In the genomic region with DNA sequence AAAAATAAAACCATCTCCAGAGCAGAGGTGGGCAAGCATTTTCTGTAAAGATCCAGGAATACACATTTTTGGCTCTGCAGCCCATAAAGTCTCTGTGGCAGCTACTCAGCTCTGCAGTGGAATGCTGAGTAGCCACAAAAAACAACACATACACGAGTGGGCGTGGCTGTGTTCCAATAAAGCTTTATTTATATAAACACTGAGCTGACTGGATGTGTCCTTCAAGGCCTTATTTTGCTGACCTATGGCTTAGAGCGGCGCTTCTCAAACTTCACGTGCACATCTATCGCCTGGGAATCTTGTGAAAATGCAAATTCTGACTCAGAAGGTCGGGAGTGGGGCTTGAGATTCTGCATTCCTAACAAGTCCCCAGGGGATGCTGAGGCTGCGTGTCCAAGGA, we compare ENCODE assay signal across 22 cellular contexts. TPM values are rescaled to one million over a fixed set of nuclear protein-coding genes. Genes with fewer than 3 reads are reported as not detected.
DNase-seq lines count a peak whose midpoint lies in the region; ATAC-seq and TF ChIP-seq lines count a peak whose summit lies in the region.
"Had no signal": no experiment of that assay in that cellular context is flagged by ENCODE, and none has a peak within 500 bp of the region (broad histone marks: within the 10 kb centered on the region; RNA-seq: fewer than 3 reads in every experiment).

No MANE protein-coding gene starts in this region.

- dilution Hi-C loops in IMR-90 (cut with HindIII; ENCODE audit: low sequenced_read_pairs, unreplicated experiment), result no loop called here

- intact Hi-C loops in IMR-90 (cut with micrococcal nuclease), result no loop called here

- no peak for TF ChIP-seq RAD21 in IMR-90 (IDR thresholded peaks at IDR 0.05; ENCODE audit: low read length)

- peak; percentile 37; the same call in 1 of the 2 replicates for ATAC-seq in IMR-90 (ENCODE audit: low read depth)
- no peak for ATAC-seq in HG03442 (IDR thresholded peaks at IDR 0.05; ENCODE audit: unreplicated experiment)
- ATAC-seq: CD8-positive, alpha-beta T cell had no signal

- 80% methylated on average over 3 of the region's 8 CpGs; no CpG with 5 or more reads in 1 of the 2 experiments for WGBS in IMR-90 (ENCODE audit: extremely low coverage in 2 of 2, insufficient read length in 1 of 2), 2 experiments
- WGBS in mesenchymal stem cell, result 64% methylated on average over 8 of the region's 8 CpGs

- H4K8ac ChIP-seq in IMR-90 (ENCODE audit: low read depth in 2 of 2, low read length in 2 of 2) (no peak overlapping the region), mesenchymal stem cell (ENCODE audit: low read length) (no peak overlapping the region)

- H3K9ac ChIP-seq in IMR-90 (ENCODE audit: low read depth, low read length) (no peak overlapping the region), fibroblast of lung (ENCODE audit: insufficient read depth, low read length) (no peak overlapping the region), mesenchymal stem cell (ENCODE audit: low read length) (no peak overlapping the region)

- no peak overlapping the region for H3K56ac ChIP-seq in IMR-90 (ENCODE audit: extremely low read depth, insufficient read depth, low read length)

- no peak overlapping the region for H3K14ac ChIP-seq in IMR-90 (replicated peaks; ENCODE audit: low read depth, low read length)
- no peak overlapping the region for H3K14ac ChIP-seq in mesenchymal stem cell (ENCODE audit: low read length in 2 of 2)

- H2BK20ac ChIP-seq in IMR-90 (ENCODE audit: low read depth, low read length), result no peak overlapping the region

- H4K20me1 ChIP-seq in IMR-90 (ENCODE audit: insufficient read depth, low read length), result peaks cover 7% of the 10 kb centered on the region; the same call in 1 of the 2 replicates
- H4K20me1 ChIP-seq in fibroblast of lung (ENCODE audit: control insufficient read depth, extremely low read depth, insufficient read depth, low read length), result no peaks in the 10 kb centered on the region

- H3K79me1 ChIP-seq in IMR-90 (ENCODE audit: low read depth in 1 of 2, low read length in 2 of 2) (peaks cover 19 to 49% of the 10 kb centered on the region in 2 experiments), mesenchymal stem cell (replicated peaks; ENCODE audit: low read length, poor library complexity, severe bottlenecking) (no peaks in the 10 kb centered on the region)

- in situ Hi-C loops in IMR-90 (cut with MboI; ENCODE audit: low sequenced_read_pairs), result no loop called here

- no TSS peak for BruUV-seq in IMR-90 (replicated peaks; lab: Mats Ljungman, UMichigan)

- H2AFZ ChIP-seq in IMR-90 (replicated peaks; ENCODE audit: low read length, poor library complexity) (no peak overlapping the region), fibroblast of lung (ENCODE audit: low read length) (no peak overlapping the region), mesenchymal stem cell (ENCODE audit: low read depth, low read length) (no peak overlapping the region)

- H4K91ac ChIP-seq in IMR-90 (ENCODE audit: insufficient read depth, low read depth, low read length), result no peak overlapping the region
- no peak overlapping the region for H4K91ac ChIP-seq in mesenchymal stem cell (ENCODE audit: low read length)

- POLR2A ChIA-PET in IMR-90 (lab: Charles Lee; ENCODE audit: unreplicated experiment), result no interaction called here

- no peak overlapping the region for H4K5ac ChIP-seq in IMR-90 (ENCODE audit: low read depth, low read length)

- TF ChIP-seq POLR2A in IMR-90 (IDR thresholded peaks at IDR 0.05; ENCODE audit: low read depth, low read length), result no peak

- CTCF ChIA-PET in IMR-90 (lab: Yijun Ruan, JAX), result interaction anchor here (2.0 kb wide), 1 partner anchor 15 kb away, joined by 4 read pairs; no protein-coding TSS in a partner anchor

- H2BK5ac ChIP-seq in IMR-90 (ENCODE audit: low read depth, low read length, poor library complexity, severe bottlenecking), result no peak overlapping the region
- H2BK5ac ChIP-seq in mesenchymal stem cell (ENCODE audit: low read depth, low read length, poor library complexity, severe bottlenecking), result no peak overlapping the region

- H2BK120ac ChIP-seq in IMR-90 (ENCODE audit: low read depth, low read length) (no peak overlapping the region), mesenchymal stem cell (ENCODE audit: low read depth, low read length) (no peak overlapping the region)

- no peak overlapping the region for H2BK12ac ChIP-seq in mesenchymal stem cell (ENCODE audit: low read length in 2 of 2)

- no peaks in the 10 kb centered on the region for H3K27me3 ChIP-seq in IMR-90 (ENCODE audit: control insufficient read depth, insufficient read depth, low read length)
- no peaks in the 10 kb centered on the region for H3K27me3 ChIP-seq in fibroblast of lung (ENCODE audit: control insufficient read depth, insufficient read depth, low read length)
- no peaks in the 10 kb centered on the region for H3K27me3 ChIP-seq in mesenchymal stem cell (ENCODE audit: control insufficient read depth in 1 of 2, insufficient read depth in 1 of 2, low read length in 2 of 2)

- no peak overlapping the region for H3K4ac ChIP-seq in IMR-90 (ENCODE audit: low read depth, low read length)
- H3K4ac ChIP-seq in mesenchymal stem cell (ENCODE audit: low read depth in 1 of 2, low read length in 2 of 2), result no peak overlapping the region

- H3K36me3 ChIP-seq in IMR-90 (ENCODE audit: control insufficient read depth, insufficient read depth, low read length) (no peaks in the 10 kb centered on the region; the same call in 1 of the 2 replicates), fibroblast of lung (ENCODE audit: control insufficient read depth, insufficient read depth, low read length) (no peaks in the 10 kb centered on the region), mesenchymal stem cell (ENCODE audit: control insufficient read depth in 1 of 2, insufficient read depth in 2 of 2, low read depth in 1 of 2, low read length in 2 of 2) (no peaks in the 10 kb centered on the region)

- H3K4me2 ChIP-seq in IMR-90 (ENCODE audit: low read depth, low read length), result no peak overlapping the region
- no peak overlapping the region for H3K4me2 ChIP-seq in fibroblast of lung (ENCODE audit: extremely low read depth, insufficient read depth, low read length)
- H3K4me2 ChIP-seq in mesenchymal stem cell (ENCODE audit: low read length, poor library complexity, severe bottlenecking), result no peak overlapping the region

- H2AK5ac ChIP-seq in IMR-90 (ENCODE audit: low read depth, low read length) (no peak overlapping the region), mesenchymal stem cell (ENCODE audit: low read length, severe bottlenecking) (no peak overlapping the region)

- H3K27ac ChIP-seq in IMR-90 (ENCODE audit: insufficient read depth, low read length), result no peak overlapping the region
- no peak overlapping the region for H3K27ac ChIP-seq in fibroblast of lung (ENCODE audit: insufficient read depth, low read length)
- H3K27ac ChIP-seq in substantia nigra (ENCODE audit: low read depth, low read length, poor library complexity, severe bottlenecking), result no peak overlapping the region
- H3K27ac ChIP-seq in mesenchymal stem cell (ENCODE audit: low read length, poor library complexity, severe bottlenecking), result no peak overlapping the region
- H3K27ac ChIP-seq: HL-60 had no signal

- H3K4me1 ChIP-seq in IMR-90 (ENCODE audit: control insufficient read depth, insufficient read depth, low read length), result peaks cover 3% of the 10 kb centered on the region; the same call in 1 of the 2 replicates
- no peaks in the 10 kb centered on the region for H3K4me1 ChIP-seq in fibroblast of lung (ENCODE audit: control insufficient read depth, extremely low read depth, insufficient read depth, low read length)
- H3K4me1 ChIP-seq in mesenchymal stem cell (ENCODE audit: control insufficient read depth, insufficient read depth, low read depth, low read length), result no peaks in the 10 kb centered on the region

- H3K9me3 ChIP-seq in IMR-90 (ENCODE audit: control insufficient read depth, insufficient read depth, low read length) (no peaks in the 10 kb centered on the region), fibroblast of lung (ENCODE audit: control insufficient read depth, insufficient read depth, low read depth, low read length) (no peaks in the 10 kb centered on the region), mesenchymal stem cell (ENCODE audit: control insufficient read depth, low read length) (no peaks in the 10 kb centered on the region)

- no peaks in the 10 kb centered on the region; the same call in 1 of the 2 replicates for H3K9me1 ChIP-seq in IMR-90 (ENCODE audit: insufficient read depth, low read length)

- peaks cover 2% of the 10 kb centered on the region for H3K79me2 ChIP-seq in fibroblast of lung (ENCODE audit: control insufficient read depth, insufficient read depth, low read length)

- H2AK9ac ChIP-seq in IMR-90 (replicated peaks; ENCODE audit: low read depth, low read length, poor library complexity), result no peak overlapping the region

- no peak overlapping the region for H3K4me3 ChIP-seq in AG10803 (ENCODE audit: low read length)
- no peak overlapping the region for H3K4me3 ChIP-seq in IMR-90 (ENCODE audit: insufficient read depth, low read depth, low read length)
- H3K4me3 ChIP-seq in fibroblast of lung (replicated peaks in 1 of 4; ENCODE audit: control extremely low read depth in 1 of 4, insufficient read depth in 1 of 4, low read depth in 3 of 4, low read length in 4 of 4), result no peak overlapping the region
- no peak overlapping the region for H3K4me3 ChIP-seq in mesenchymal stem cell (ENCODE audit: insufficient read depth in 1 of 2, low read depth in 1 of 2, low read length in 2 of 2)

- no peak overlapping the region for H3K18ac ChIP-seq in IMR-90 (ENCODE audit: low read depth, low read length)
- no peak overlapping the region for H3K18ac ChIP-seq in mesenchymal stem cell (ENCODE audit: low read depth in 1 of 2, low read length in 2 of 2)

- no peak overlapping the region for H3K23ac ChIP-seq in IMR-90 (ENCODE audit: low read depth, low read length)
- no peak overlapping the region for H3K23ac ChIP-seq in mesenchymal stem cell (ENCODE audit: low read length in 2 of 2)

- TF ChIP-seq CTCF in AG10803 (conservative IDR thresholded peaks at IDR 0.05; ENCODE audit: low read length) (no peak), IMR-90 (conservative IDR thresholded peaks at IDR 0.05; ENCODE audit: low read depth, low read length) (no peak), fibroblast of lung (conservative IDR thresholded peaks at IDR 0.05 in 1 of 2, IDR thresholded peaks at IDR 0.05 in 1 of 2; ENCODE audit: low read depth in 1 of 2, low read length in 2 of 2) (no peak)

- H2BK15ac ChIP-seq in IMR-90 (ENCODE audit: low read depth, low read length), result no peak overlapping the region
- no peak overlapping the region for H2BK15ac ChIP-seq in mesenchymal stem cell (ENCODE audit: low read depth, poor library complexity, severe bottlenecking)

- DNase-seq in AG10803 (ENCODE audit: low read depth) (peak; percentile 34), IMR-90 (peak; percentile 25), amniotic epithelial cell (ENCODE audit: low read depth) (peak; percentile 11), fibroblast of lung (ENCODE audit: low read depth in 2 of 2) (peak; percentile 39 to 65), substantia nigra (lab: John Stamatoyannopoulos, UW) (no peak), mesenchymal stem cell (no peak), HuH-7 (ENCODE audit: low spot score) (no peak)
- DNase-seq: 8988T; AML-193; C1 segment of cervical spinal cord; CD8-positive, alpha-beta T cell; DND-41; H7; MM.1S; NCI-H1048; NCI-H1417 treated with DMSO at 0.1 percent for 48 hours; NCI-H187; NCI-H446; NCI-H526; Right ventricle myocardium superior had no signal

RNA-seq across cellular contexts. Expression of a gene that starts 39.7 kb away (rescaled TPM):
- total RNA-seq in IMR-90 (2012; rRNA removed), result 11.1 and 12.7 TPM in 2 replicates
- polyA plus RNA-seq in IMR-90 (2012; rRNA removed), result 9.0 and 9.7 TPM in 2 replicates
- polyA plus RNA-seq in IMR-90 (2012; cell fraction: cytosol; rRNA removed), result 4.3 and 4.9 TPM in 2 replicates
- 4.8 and 5.9 TPM in 2 replicates for polyA plus RNA-seq in IMR-90 (2012; cell fraction: nucleus; rRNA removed; ENCODE audit: low replicate concordance)
- total RNA-seq in fibroblast of lung, result 12.3 and 21.8 TPM in 2 replicates
- 9.3 and 13.9 TPM in 2 replicates for polyA plus RNA-seq in fibroblast of lung
- 8.3 and 9.9 TPM in 2 replicates for polyA plus RNA-seq in fibroblast of lung (2012)
- polyA minus RNA-seq in fibroblast of lung (ENCODE audit: low replicate concordance), result 46.8 and 86.3 TPM in 2 replicates
- 0.01 TPM for polyA plus RNA-seq in mesenchymal stem cell (2013, experiment 1 of 2)
- 0.03 TPM for polyA plus RNA-seq in mesenchymal stem cell (2013, experiment 2 of 2)

Comparison
In these comparisons a context has a peak if more than half of its experiments do, and no peak if none do; other contexts are left out.
1. DNase-seq: peak in AG10803 (single experiment), IMR-90 (single experiment), amniotic epithelial cell (single experiment) and fibroblast of lung (2 of 2); none in substantia nigra (0 of 49), mesenchymal stem cell (single experiment) and HuH-7 (single experiment).